In genomic region chr10:122531935-122532334, GRCh38 we compare ENCODE assay signal across 1 cellular context.
TF ChIP-seq lines count a peak whose summit lies in the region.

No MANE protein-coding gene starts in this region.

TF ChIP-seq in HCT116, 20 proteins besides CTCF, POLR2A, EP300 and RAD21 (continued from another document):
- TF ChIP-seq, protein P1, sequence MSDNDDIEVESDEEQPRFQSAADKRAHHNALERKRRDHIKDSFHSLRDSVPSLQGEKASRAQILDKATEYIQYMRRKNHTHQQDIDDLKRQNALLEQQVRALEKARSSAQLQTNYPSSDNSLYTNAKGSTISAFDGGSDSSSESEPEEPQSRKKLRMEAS (IDR thresholded peaks at IDR 0.05): no peak
- TF ChIP-seq ELF1 (IDR thresholded peaks at IDR 0.05; ENCODE audit: borderline replicate concordance, low read depth): no peak
- no peak for TF ChIP-seq POLR2AphosphoS5 (IDR thresholded peaks at IDR 0.05; ENCODE audit: low read depth, low read length)
- TF ChIP-seq TCF7L2 (IDR thresholded peaks at IDR 0.05; ENCODE audit: borderline replicate concordance, extremely low read depth, insufficient read depth, insufficient read length): no peak
- TF ChIP-seq, protein P2, sequence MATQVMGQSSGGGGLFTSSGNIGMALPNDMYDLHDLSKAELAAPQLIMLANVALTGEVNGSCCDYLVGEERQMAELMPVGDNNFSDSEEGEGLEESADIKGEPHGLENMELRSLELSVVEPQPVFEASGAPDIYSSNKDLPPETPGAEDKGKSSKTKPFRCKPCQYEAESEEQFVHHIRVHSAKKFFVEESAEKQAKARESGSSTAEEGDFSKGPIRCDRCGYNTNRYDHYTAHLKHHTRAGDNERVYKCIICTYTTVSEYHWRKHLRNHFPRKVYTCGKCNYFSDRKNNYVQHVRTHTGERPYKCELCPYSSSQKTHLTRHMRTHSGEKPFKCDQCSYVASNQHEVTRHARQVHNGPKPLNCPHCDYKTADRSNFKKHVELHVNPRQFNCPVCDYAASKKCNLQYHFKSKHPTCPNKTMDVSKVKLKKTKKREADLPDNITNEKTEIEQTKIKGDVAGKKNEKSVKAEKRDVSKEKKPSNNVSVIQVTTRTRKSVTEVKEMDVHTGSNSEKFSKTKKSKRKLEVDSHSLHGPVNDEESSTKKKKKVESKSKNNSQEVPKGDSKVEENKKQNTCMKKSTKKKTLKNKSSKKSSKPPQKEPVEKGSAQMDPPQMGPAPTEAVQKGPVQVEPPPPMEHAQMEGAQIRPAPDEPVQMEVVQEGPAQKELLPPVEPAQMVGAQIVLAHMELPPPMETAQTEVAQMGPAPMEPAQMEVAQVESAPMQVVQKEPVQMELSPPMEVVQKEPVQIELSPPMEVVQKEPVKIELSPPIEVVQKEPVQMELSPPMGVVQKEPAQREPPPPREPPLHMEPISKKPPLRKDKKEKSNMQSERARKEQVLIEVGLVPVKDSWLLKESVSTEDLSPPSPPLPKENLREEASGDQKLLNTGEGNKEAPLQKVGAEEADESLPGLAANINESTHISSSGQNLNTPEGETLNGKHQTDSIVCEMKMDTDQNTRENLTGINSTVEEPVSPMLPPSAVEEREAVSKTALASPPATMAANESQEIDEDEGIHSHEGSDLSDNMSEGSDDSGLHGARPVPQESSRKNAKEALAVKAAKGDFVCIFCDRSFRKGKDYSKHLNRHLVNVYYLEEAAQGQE (IDR thresholded peaks at IDR 0.05; ENCODE audit: low read depth): no peak
